Comparison of ENCODE assay signal across 1 cellular context in the genomic region with DNA sequence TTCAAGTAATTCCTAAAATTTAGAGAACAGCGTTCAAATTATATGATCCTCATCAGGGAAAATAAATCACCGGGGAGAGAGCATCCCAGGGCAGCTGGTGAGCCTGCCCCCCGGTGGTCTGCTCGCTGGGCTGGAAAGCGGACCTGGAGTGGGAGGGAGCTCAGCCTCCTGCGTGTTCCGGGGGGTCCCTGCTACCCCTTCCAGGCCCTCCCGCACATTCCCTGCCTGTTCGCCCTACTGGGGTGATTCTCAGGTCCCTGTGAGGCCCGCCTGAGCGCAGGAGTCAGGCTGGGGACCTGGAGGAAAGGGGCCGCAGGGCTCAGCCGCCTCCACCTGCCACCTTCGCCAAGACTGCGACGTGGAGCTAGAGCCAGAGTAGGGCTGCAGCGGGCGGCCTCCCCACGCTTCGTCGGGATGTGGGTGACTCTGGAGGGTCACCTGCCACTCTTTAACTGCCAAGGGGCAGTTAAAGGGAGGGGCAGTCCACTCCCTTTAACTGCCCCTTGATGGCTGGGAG.
TF ChIP-seq lines count a peak whose summit lies in the region.

No MANE protein-coding gene starts in this region.

TF ChIP-seq in endothelial cell of umbilical vein, 7 proteins besides CTCF, POLR2A, EP300 and RAD21:
- TF ChIP-seq GATA2 (IDR thresholded peaks at IDR 0.05; ENCODE audit: insufficient read depth, insufficient read length, low read depth, low read length) (no peak), FOS (IDR thresholded peaks at IDR 0.05; ENCODE audit: borderline replicate concordance, insufficient read depth, low read length) (no peak), JUN (IDR thresholded peaks at IDR 0.05; ENCODE audit: borderline replicate concordance, insufficient read depth, insufficient read length, low read depth) (no peak), EZH2 (IDR thresholded peaks at IDR 0.05; ENCODE audit: borderline replicate concordance, low read depth, low read length, severe bottlenecking) (no peak), MYC (IDR thresholded peaks at IDR 0.05; ENCODE audit: low read depth, low read length) (no peak), POLR2AphosphoS5 (IDR thresholded peaks at IDR 0.05; ENCODE audit: insufficient read depth, low read depth, low read length) (no peak)
- TF ChIP-seq, protein P1, sequence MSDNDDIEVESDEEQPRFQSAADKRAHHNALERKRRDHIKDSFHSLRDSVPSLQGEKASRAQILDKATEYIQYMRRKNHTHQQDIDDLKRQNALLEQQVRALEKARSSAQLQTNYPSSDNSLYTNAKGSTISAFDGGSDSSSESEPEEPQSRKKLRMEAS (IDR thresholded peaks at IDR 0.05; ENCODE audit: insufficient read depth, insufficient read length), result no peak
